Comparison of ENCODE assay signal across 17 cellular contexts in genomic region chr12:46457958-46458357, GRCh38.
DNase-seq lines count a peak whose midpoint lies in the region; ATAC-seq and TF ChIP-seq lines count a peak whose summit lies in the region.
"Had no signal": no experiment of that assay in that cellular context is flagged by ENCODE, and none has a peak within 500 bp of the region (broad histone marks: within the 10 kb centered on the region; RNA-seq: fewer than 3 reads in every experiment).

No MANE protein-coding gene starts in this region.

- no peak overlapping the region for H2AFZ ChIP-seq in DND-41 (ENCODE audit: low read depth, low read length)

- no peaks in the 10 kb centered on the region for H3K79me2 ChIP-seq in DND-41 (ENCODE audit: insufficient read depth, low read length)

- no peaks in the 10 kb centered on the region for H3K9me3 Mint-ChIP-seq in activated CD8-positive, alpha-beta memory T cell treated with anti-CD3 and anti-CD28 coated beads, Interleukin-2, amount 10 ng/mL, durations not matched to agents 7 days and 5 days (ENCODE audit: low read depth)
- no peaks in the 10 kb centered on the region for H3K9me3 Mint-ChIP-seq in activated CD4-positive, alpha-beta memory T cell treated with anti-CD3 and anti-CD28 coated beads, Interleukin-2, amount 10 ng/mL, durations not matched to agents 7 days and 5 days
- H3K9me3 Mint-ChIP-seq: IgD-negative memory B cell had no signal

- H3K4me3 Mint-ChIP-seq in activated CD8-positive, alpha-beta memory T cell treated with anti-CD3 and anti-CD28 coated beads, Interleukin-2, amount 10 ng/mL, durations not matched to agents 7 days and 5 days = no peak overlapping the region
- no peak overlapping the region for H3K4me3 Mint-ChIP-seq in activated CD4-positive, alpha-beta memory T cell treated with anti-CD3 and anti-CD28 coated beads, Interleukin-2, amount 10 ng/mL, durations not matched to agents 7 days and 5 days

- H3K4me2 ChIP-seq in DND-41 (ENCODE audit: insufficient read depth, low read length) = peak overlapping the region; percentile 58
- H3K4me2 ChIP-seq: A549 had no signal

- H3K36me3 ChIP-seq in DND-41 (ENCODE audit: insufficient read depth, low read length) (no peaks in the 10 kb centered on the region), right lobe of liver (no peaks in the 10 kb centered on the region)

- POLR2A ChIA-PET in activated CD4-positive, alpha-beta memory T cell treated with anti-CD3 and anti-CD28 coated beads, Interleukin-2, amount 10 ng/mL, durations not matched to agents 7 days and 5 days (lab: Charles Lee) = interaction anchor here (1.1 to 5.0 kb wide), 8 partner anchors 12 to 240 kb away, joined by 3 to 34 read pairs (median 17); partner anchors contain the start of gene SLC38A1

- 89% methylated on average over 2 of the region's 2 CpGs for WGBS in right lobe of liver (ENCODE audit: insufficient coverage, low coverage, low lambda C conversion rate, missing lambda C conversion rate)

- no peak for ATAC-seq in activated CD8-positive, alpha-beta memory T cell treated with anti-CD3 and anti-CD28 coated beads, Interleukin-2, amount 10 ng/mL, durations not matched to agents 7 days and 5 days
- ATAC-seq in DND-41 (ENCODE audit: insufficient read depth, low read depth) (no peak), right lobe of liver (peak; percentile 36 to 54 (median 47)), HG03442 (IDR thresholded peaks at IDR 0.05; ENCODE audit: unreplicated experiment) (no peak)
- ATAC-seq: A549 had no signal

- in situ Hi-C loops in GM13976 (cut with MboI; ENCODE audit: low sequenced_read_pairs, unreplicated experiment) = no loop called here

- H3K4me1 ChIP-seq in DND-41 (ENCODE audit: insufficient read depth, low read length) (peaks cover 59% of the 10 kb centered on the region), right lobe of liver (peaks cover 0 to 5% (median 0%) of the 10 kb centered on the region in 4 donors)

- no peaks in the 10 kb centered on the region for H4K20me1 ChIP-seq in DND-41 (ENCODE audit: insufficient read depth, low read length)

- TF ChIP-seq CTCF in DND-41 (IDR thresholded peaks at IDR 0.05; ENCODE audit: borderline replicate concordance, extremely low read depth, low read length, poor library complexity, severe bottlenecking) (no peak), right lobe of liver (IDR thresholded peaks at IDR 0.05) (no peak), GM13976 (IDR thresholded peaks at IDR 0.05; ENCODE audit: borderline replicate concordance, control extremely low read depth, extremely low read depth, insufficient read depth, missing control alignments) (no peak)

- H3K27me3 Mint-ChIP-seq in activated CD8-positive, alpha-beta memory T cell treated with anti-CD3 and anti-CD28 coated beads, Interleukin-2, amount 10 ng/mL, durations not matched to agents 7 days and 5 days = no peaks in the 10 kb centered on the region
- no peaks in the 10 kb centered on the region for H3K27me3 Mint-ChIP-seq in activated CD4-positive, alpha-beta memory T cell treated with anti-CD3 and anti-CD28 coated beads, Interleukin-2, amount 10 ng/mL, durations not matched to agents 7 days and 5 days
- H3K27me3 Mint-ChIP-seq: IgD-negative memory B cell had no signal

- no peak for DNase-seq in activated CD8-positive, alpha-beta memory T cell treated with anti-CD3 and anti-CD28 coated beads, Interleukin-2, amount 10 ng/mL, durations not matched to agents 7 days and 5 days
- no peak for DNase-seq in activated CD8-positive, alpha-beta memory T cell treated with anti-CD3 and anti-CD28 coated beads, Interleukin-2, amount 50 U/mL, for 48 hours
- DNase-seq in DND-41 = no peak
- no peak for DNase-seq in activated CD4-positive, alpha-beta memory T cell treated with anti-CD3 and anti-CD28 coated beads, Interleukin-2, amount 10 ng/mL, durations not matched to agents 7 days and 5 days
- DNase-seq in right lobe of liver = no peak
- no peak for DNase-seq in GM13976 (ENCODE audit: low spot score)
- DNase-seq in GM19240 (ENCODE audit: insufficient read length, low spot score) = no peak
- DNase-seq: C1 segment of cervical spinal cord, COR-L47, H7, NCI-H1105 treated with DMSO at 0.1 percent for 48 hours, NCI-H1694 treated with DMSO at 0.1 percent for 48 hours, NCI-H69, RPMI8226 had no signal

- H3K27me3 ChIP-seq in DND-41 (ENCODE audit: insufficient read depth, low read length, poor library complexity) = no peaks in the 10 kb centered on the region
- H3K27me3 ChIP-seq in right lobe of liver = no peaks in the 10 kb centered on the region

- intact Hi-C loops in right lobe of liver (cut with DNase I) = no loop called here

- CTCF ChIA-PET in activated CD8-positive, alpha-beta memory T cell treated with anti-CD3 and anti-CD28 coated beads, Interleukin-2, amount 10 ng/mL, durations not matched to agents 7 days and 5 days (lab: Charles Lee) = interaction anchor here (1.8 kb wide), 1 partner anchor 204 kb away, joined by 4 read pairs; no protein-coding TSS in a partner anchor
- CTCF ChIA-PET in activated CD4-positive, alpha-beta memory T cell treated with anti-CD3 and anti-CD28 coated beads, Interleukin-2, amount 10 ng/mL, durations not matched to agents 7 days and 5 days (lab: Charles Lee) = no interaction called here

- TF ChIP-seq POLR2A in right lobe of liver (IDR thresholded peaks at IDR 0.05) = no peak

- H3K27ac Mint-ChIP-seq in activated CD8-positive, alpha-beta memory T cell treated with anti-CD3 and anti-CD28 coated beads, Interleukin-2, amount 10 ng/mL, durations not matched to agents 7 days and 5 days = peak overlapping the region; percentile 92
- peak overlapping the region; percentile 93 for H3K27ac Mint-ChIP-seq in activated CD4-positive, alpha-beta memory T cell treated with anti-CD3 and anti-CD28 coated beads, Interleukin-2, amount 10 ng/mL, durations not matched to agents 7 days and 5 days

- H3K4me1 Mint-ChIP-seq in activated CD8-positive, alpha-beta memory T cell treated with anti-CD3 and anti-CD28 coated beads, Interleukin-2, amount 10 ng/mL, durations not matched to agents 7 days and 5 days = peaks cover 62% of the 10 kb centered on the region
- peaks cover 69% of the 10 kb centered on the region for H3K4me1 Mint-ChIP-seq in activated CD4-positive, alpha-beta memory T cell treated with anti-CD3 and anti-CD28 coated beads, Interleukin-2, amount 10 ng/mL, durations not matched to agents 7 days and 5 days

- H3K4me3 ChIP-seq in DND-41 (ENCODE audit: low read depth in 1 of 2, low read length in 2 of 2) (no peak overlapping the region), right lobe of liver (no peak overlapping the region)
- H3K4me3 ChIP-seq: A549 had no signal

- peak overlapping the region; percentile 74 for H3K27ac ChIP-seq in DND-41 (ENCODE audit: low read length)
- H3K27ac ChIP-seq in right lobe of liver = no peak overlapping the region
- H3K27ac ChIP-seq: A549 had no signal

- peaks cover 3% of the 10 kb centered on the region for H3K36me3 Mint-ChIP-seq in activated CD8-positive, alpha-beta memory T cell treated with anti-CD3 and anti-CD28 coated beads, Interleukin-2, amount 10 ng/mL, durations not matched to agents 7 days and 5 days
- peaks cover 2% of the 10 kb centered on the region for H3K36me3 Mint-ChIP-seq in activated CD4-positive, alpha-beta memory T cell treated with anti-CD3 and anti-CD28 coated beads, Interleukin-2, amount 10 ng/mL, durations not matched to agents 7 days and 5 days (ENCODE audit: low read depth)

- H3K9ac ChIP-seq in DND-41 (ENCODE audit: low read depth, low read length) = peak overlapping the region; percentile 43; the same call in 1 of the 2 replicates

- no peaks in the 10 kb centered on the region for H3K9me3 ChIP-seq in DND-41 (ENCODE audit: insufficient read depth, low read length, severe bottlenecking)
- no peaks in the 10 kb centered on the region for H3K9me3 ChIP-seq in right lobe of liver
- H3K9me3 ChIP-seq: A549 had no signal

Comparison
In these comparisons a context has a peak if more than half of its experiments do, and no peak if none do; other contexts are left out.
1. ATAC-seq: peak in right lobe of liver (4 of 4); none in activated CD8-positive, alpha-beta memory T cell treated with anti-CD3 and anti-CD28 coated beads, Interleukin-2, amount 10 ng/mL, durations not matched to agents 7 days and 5 days (single experiment), DND-41 (single experiment) and HG03442 (single experiment).